Comparison of ENCODE assay signal across 35 cellular contexts in genomic region chrX:120743266-120743665, GRCh38.
"Had no signal": no experiment of that assay in that cellular context is flagged by ENCODE, and none has a peak within 500 bp of the region (broad histone marks: within the 10 kb centered on the region; RNA-seq: fewer than 3 reads in every experiment).

No MANE protein-coding gene starts in this region.

- H3K36me3 ChIP-seq: MG63 had no signal

- H3K9me3 ChIP-seq: MG63 had no signal

- H3K4me3 ChIP-seq: MG63 had no signal

- H3K9ac ChIP-seq: KMS-11 had no signal

- DNase-seq: Karpas-422, Kasumi-1, MG63, MM.1S, MV-4-11, NCI-H1048, NCI-H1092, NCI-H1092 treated with DMSO at 0.1 percent for 48 hours, NCI-H1105, NCI-H1105 treated with DMSO at 0.1 percent for 48 hours, NCI-H1417, NCI-H1417 treated with DMSO at 0.1 percent for 48 hours, NCI-H1436, NCI-H1436 treated with DMSO at 0.1 percent for 48 hours, NCI-H146, NCI-H1694, NCI-H1694 treated with DMSO at 0.1 percent for 48 hours, NCI-H187, NCI-H187 treated with DMSO at 0.1 percent for 48 hours, NCI-H1930, NCI-H2029, NCI-H2029 treated with DMSO at 0.1 percent for 48 hours, NCI-H2081, NCI-H2081 treated with DMSO at 0.1 percent for 48 hours, NCI-H2107, NCI-H2171, NCI-H2171 treated with DMSO at 0.1 percent for 48 hours, NCI-H2227 treated with DMSO at 0.1 percent for 48 hours, NCI-H226, NCI-H345, NCI-H446, NCI-H446 treated with DMSO at 0.1 percent for 48 hours, NCI-H510A, NCI-H510A treated with DMSO at 0.1 percent for 48 hours had no signal

- H3K4me2 ChIP-seq: KMS-11 had no signal

- H3K27ac ChIP-seq: KMS-11 had no signal

- H3K27me3 ChIP-seq: MG63 had no signal
